Comparison of ENCODE assay signal across 2 cellular contexts in the genomic region with DNA sequence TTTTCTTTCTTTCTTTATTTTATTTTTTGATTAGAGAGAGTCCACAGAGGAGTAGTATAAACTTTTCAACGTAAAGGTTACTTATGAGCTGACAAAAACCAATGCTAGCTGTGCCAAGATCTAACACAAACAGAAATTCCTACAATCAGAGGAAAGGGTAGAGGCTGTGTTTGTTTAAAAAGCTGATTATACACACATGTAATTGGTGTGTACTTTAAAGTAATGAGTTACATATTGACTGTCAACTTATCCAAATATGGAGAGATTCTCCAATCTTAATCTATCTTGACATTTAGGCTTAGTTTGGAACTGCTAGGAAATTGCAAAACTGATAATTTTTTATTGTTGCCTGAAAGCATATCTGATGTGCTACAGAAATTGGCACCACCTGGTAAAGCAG.
TF ChIP-seq lines count a peak whose summit lies in the region.

No MANE protein-coding gene starts in this region.

TF ChIP-seq in liver, 16 proteins besides CTCF, POLR2A, EP300 and RAD21 (continued from another document):
- TF ChIP-seq REST (IDR thresholded peaks at IDR 0.05) (no peak), JUND (IDR thresholded peaks at IDR 0.05) (no peak), EGR1 (IDR thresholded peaks at IDR 0.05; ENCODE audit: low read depth in 2 of 2) (no peak), MAX (IDR thresholded peaks at IDR 0.05) (no peak), RXRA (IDR thresholded peaks at IDR 0.05) (peak in 1 of 2 donors; percentile 18), HNF4G (IDR thresholded peaks at IDR 0.05) (no peak), FOXA2 (IDR thresholded peaks at IDR 0.05) (peak; percentile 61), GABPA (IDR thresholded peaks at IDR 0.05 in 1 of 2, conservative IDR thresholded peaks at IDR 0.05 in 1 of 2) (no peak), SP1 (IDR thresholded peaks at IDR 0.05) (peak; percentile 27), ATF3 (IDR thresholded peaks at IDR 0.05) (no peak), YY1 (IDR thresholded peaks at IDR 0.05) (no peak), FOXA1 (IDR thresholded peaks at IDR 0.05) (peak; percentile 34), NR2F2 (IDR thresholded peaks at IDR 0.05) (no peak), HNF4A (conservative IDR thresholded peaks at IDR 0.05) (peak in 1 of 2 donors; percentile 14)
- TF ChIP-seq, protein P1, sequence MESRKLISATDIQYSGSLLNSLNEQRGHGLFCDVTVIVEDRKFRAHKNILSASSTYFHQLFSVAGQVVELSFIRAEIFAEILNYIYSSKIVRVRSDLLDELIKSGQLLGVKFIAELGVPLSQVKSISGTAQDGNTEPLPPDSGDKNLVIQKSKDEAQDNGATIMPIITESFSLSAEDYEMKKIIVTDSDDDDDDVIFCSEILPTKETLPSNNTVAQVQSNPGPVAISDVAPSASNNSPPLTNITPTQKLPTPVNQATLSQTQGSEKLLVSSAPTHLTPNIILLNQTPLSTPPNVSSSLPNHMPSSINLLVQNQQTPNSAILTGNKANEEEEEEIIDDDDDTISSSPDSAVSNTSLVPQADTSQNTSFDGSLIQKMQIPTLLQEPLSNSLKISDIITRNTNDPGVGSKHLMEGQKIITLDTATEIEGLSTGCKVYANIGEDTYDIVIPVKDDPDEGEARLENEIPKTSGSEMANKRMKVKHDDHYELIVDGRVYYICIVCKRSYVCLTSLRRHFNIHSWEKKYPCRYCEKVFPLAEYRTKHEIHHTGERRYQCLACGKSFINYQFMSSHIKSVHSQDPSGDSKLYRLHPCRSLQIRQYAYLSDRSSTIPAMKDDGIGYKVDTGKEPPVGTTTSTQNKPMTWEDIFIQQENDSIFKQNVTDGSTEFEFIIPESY (IDR thresholded peaks at IDR 0.05) = peak; percentile 14
TF ChIP-seq in liver: peak in this region for 6.

TF ChIP-seq in HepG2, 621 proteins besides CTCF, POLR2A, EP300 and RAD21 (continued from another document):
- TF ChIP-seq RERE (CRISPR knock-in tag; IDR thresholded peaks at IDR 0.05; ENCODE audit: low read depth) (no peak), ZNF740 (CRISPR knock-in tag; IDR thresholded peaks at IDR 0.05) (no peak), REST (IDR thresholded peaks at IDR 0.05; ENCODE audit: borderline replicate concordance in 1 of 2, low read depth in 1 of 2, low read length in 2 of 2) (no peak), JUN (CRISPR knock-in tag; IDR thresholded peaks at IDR 0.05) (no peak), IKZF1 (IDR thresholded peaks at IDR 0.05) (no peak), ZNF414 (CRISPR knock-in tag; IDR thresholded peaks at IDR 0.05) (no peak), ZNF17 (CRISPR knock-in tag; IDR thresholded peaks at IDR 0.05) (no peak), ZNF143 (CRISPR knock-in tag; IDR thresholded peaks at IDR 0.05) (no peak), STAT6 (CRISPR knock-in tag; IDR thresholded peaks at IDR 0.05; ENCODE audit: borderline replicate concordance) (no peak), ZNF768 (CRISPR knock-in tag; IDR thresholded peaks at IDR 0.05) (no peak), PLRG1 (conservative IDR thresholded peaks at IDR 0.05) (no peak), GPN1 (CRISPR knock-in tag; IDR thresholded peaks at IDR 0.05; ENCODE audit: borderline replicate concordance) (no peak)
TF ChIP-seq in HepG2: peak in this region for 0.
